In genomic region chr10:93893646-93894515, GRCh38 we compare ENCODE assay signal across 8 cellular contexts. TPM values are rescaled to one million over a fixed set of nuclear protein-coding genes. Genes with fewer than 3 reads are reported as not detected.
DNase-seq lines count a peak whose midpoint lies in the region; ATAC-seq and TF ChIP-seq lines count a peak whose summit lies in the region.

TSS of gene SLC35G1 (plus strand) at chr10:93893978. CDS start at chr10:93894034, 56 bp downstream.

- peaks cover 13% of the 10 kb centered on the region for H3K36me3 Mint-ChIP-seq in activated naive CD8-positive, alpha-beta T cell treated with anti-CD3 and anti-CD28 coated beads for 36 hours

- H3K27ac ChIP-seq in heart right ventricle = peak within 1 kb of the TSS in 7 of 10 donors; percentile 28 to 85 (median 61)

- peaks cover 0 to 13% (median 0%) of the 10 kb centered on the region in 7 donors for H3K27me3 ChIP-seq in heart right ventricle

- peak within 1 kb of the TSS; percentile 65 for H3K27ac Mint-ChIP-seq in activated naive CD8-positive, alpha-beta T cell treated with anti-CD3 and anti-CD28 coated beads for 36 hours

- 1% methylated on average over 77 to 82 of the region's 82 CpGs for WGBS in heart right ventricle, 2 donors

- peak in 1 of 9 donors; percentile 5 for TF ChIP-seq CTCF in heart right ventricle (IDR thresholded peaks at IDR 0.05)

- H3K36me3 ChIP-seq in heart right ventricle = no peaks in the 10 kb centered on the region

- peak; percentile 90 to 96 (median 94) for ATAC-seq in heart right ventricle

- intact Hi-C loops in heart right ventricle (cut with DNase I) = no loop called here
- intact Hi-C loops in posterior vena cava (cut with DNase I) = no loop called here

- peaks cover 3 to 17% (median 6%) of the 10 kb centered on the region in 9 donors for H3K4me1 ChIP-seq in heart right ventricle

- H3K4me1 Mint-ChIP-seq in activated naive CD8-positive, alpha-beta T cell treated with anti-CD3 and anti-CD28 coated beads for 36 hours = peaks cover 34% of the 10 kb centered on the region

- no peaks in the 10 kb centered on the region for H3K9me3 Mint-ChIP-seq in activated naive CD8-positive, alpha-beta T cell treated with anti-CD3 and anti-CD28 coated beads for 36 hours

- H3K27me3 Mint-ChIP-seq in activated naive CD8-positive, alpha-beta T cell treated with anti-CD3 and anti-CD28 coated beads for 36 hours = peaks cover 5% of the 10 kb centered on the region

- no peaks in the 10 kb centered on the region for H3K9me3 ChIP-seq in heart right ventricle

- H3K4me3 ChIP-seq in heart right ventricle = peak within 1 kb of the TSS; percentile 68 to 93 (median 84)

- DNase-seq in GF-D8 (lab: John Stamatoyannopoulos, UW) (peak; percentile 4), GOT3 (lab: John Stamatoyannopoulos, UW) (peak; percentile 18), Kasumi-1 (lab: John Stamatoyannopoulos, UW) (peak; percentile 55 to 76), SKM-1 treated with dmso at 0.1 percent for 144 hours (lab: John Stamatoyannopoulos, UW; ENCODE audit: unreplicated experiment) (peak; percentile 68), heart right ventricle (peak; percentile 40 to 78), posterior vena cava (ENCODE audit: low spot score) (peak; percentile 87), ureter (ENCODE audit: low spot score) (peak; percentile 58)
- DNase-seq in activated naive CD8-positive, alpha-beta T cell treated with anti-CD3 and anti-CD28 coated beads for 36 hours = peak; percentile 75

- H3K4me3 Mint-ChIP-seq in activated naive CD8-positive, alpha-beta T cell treated with anti-CD3 and anti-CD28 coated beads for 36 hours = peak within 1 kb of the TSS; percentile 82

RNA-seq across cellular contexts. Expression of gene SLC35G1, which starts in this region (rescaled TPM):
- 1 to 10 TPM; 4.0 to 5.3 TPM for total RNA-seq in activated naive CD8-positive, alpha-beta T cell treated with anti-CD3 and anti-CD28 coated beads for 36 hours
- 1 to 10 TPM; 1.6 to 4.0 (median 2.5) TPM for total RNA-seq in heart right ventricle
- 1 to 10 TPM in 1 of 2 donors, under 1 TPM in 1; 0.86 to 1.5 TPM for polyA plus RNA-seq in heart right ventricle
- 1 to 10 TPM; 2.7 to 3.1 TPM for total RNA-seq in posterior vena cava
- 4.8 TPM for total RNA-seq in ureter

Comparison
In these comparisons a context has a peak if more than half of its experiments do, and no peak if none do; other contexts are left out.
1. Peak in every context shown above with its lines: DNase-seq, ATAC-seq, H3K4me3 ChIP-seq and H3K27ac ChIP-seq.
2. DNase-seq: peak in every context shown above with its lines; median percentile 87 in posterior vena cava; 75 in activated naive CD8-positive, alpha-beta T cell treated with anti-CD3 and anti-CD28 coated beads for 36 hours; 68 in SKM-1 treated with dmso at 0.1 percent for 144 hours; 66 in Kasumi-1; 59 in heart right ventricle; 58 in ureter; 18 in GOT3; 4 in GF-D8.